29 cellular contexts compared by ENCODE assay signal in the genomic region with DNA sequence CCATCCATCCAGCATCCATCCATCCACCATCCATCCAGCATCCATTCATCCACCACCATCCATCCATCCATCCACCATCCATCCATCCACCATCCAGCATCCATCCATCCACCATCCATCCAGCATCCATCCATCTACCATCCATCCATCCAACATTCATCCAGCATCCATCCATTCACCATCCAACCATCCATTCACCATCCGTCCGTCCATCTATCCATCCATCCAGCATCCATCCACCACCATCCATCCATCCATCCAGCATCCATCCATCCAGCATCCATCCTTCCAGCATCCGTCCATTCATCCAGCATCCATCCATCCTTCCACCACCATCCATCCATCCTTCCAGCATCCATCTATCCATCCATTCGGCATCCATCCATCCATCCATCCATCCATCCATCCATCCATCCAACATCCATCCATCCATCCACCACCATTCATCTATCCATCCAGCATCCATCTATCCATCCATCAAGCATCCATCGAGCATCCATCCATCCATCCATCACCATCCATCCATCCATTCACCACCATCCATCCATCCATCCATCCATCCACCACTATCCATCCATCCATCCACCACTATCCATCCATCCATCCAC.
"Had no signal": no experiment of that assay in that cellular context is flagged by ENCODE, and none has a peak within 500 bp of the region (broad histone marks: within the 10 kb centered on the region; RNA-seq: fewer than 3 reads in every experiment).

No MANE protein-coding gene starts in this region.

- FAIRE-seq: TTC549 had no signal

- ATAC-seq: activated T-cell treated with anti-CD3 and anti-CD28 coated beads, Interleukin-2, amount 50 U/mL, for 4 hours; Panc1; Right ventricle myocardium inferior; T-cell had no signal

- H3K27me3 ChIP-seq: breast epithelium had no signal

- H3K9me3 ChIP-seq: breast epithelium had no signal

- H3K4me3 ChIP-seq: breast epithelium, SK-N-MC had no signal

- H3K36me3 ChIP-seq: breast epithelium had no signal

- H3K36me3 Mint-ChIP-seq: activated CD4-positive, alpha-beta memory T cell treated with anti-CD3 and anti-CD28 coated beads for 36 hours; T-cell had no signal

- DNase-seq: activated B cell treated with CpG ODN at 0.5 μM for 24 hours; activated CD4-positive, alpha-beta memory T cell treated with anti-CD3 and anti-CD28 coated beads for 36 hours; activated CD4-positive, alpha-beta T cell treated with anti-CD3 and anti-CD28 coated beads for 1 hour; activated CD4-positive, alpha-beta T cell treated with anti-CD3 and anti-CD28 coated beads, Interleukin-2, amount 10 ng/mL, durations not matched to agents 24 days and 14 days; activated CD8-positive, alpha-beta memory T cell treated with anti-CD3 and anti-CD28 coated beads for 24 hours; activated gamma-delta T cell treated with Interleukin-2 at 50 U/mL for 16 hours; activated naive CD4-positive, alpha-beta T cell treated with anti-CD3 and anti-CD28 coated beads, Interleukin-2, amount 50 U/mL, for 16 hours; activated T-cell treated with anti-CD3 and anti-CD28 coated beads, Interleukin-2, amount 50 U/mL, for 4 hours; aorta; central memory CD4-positive, alpha-beta T cell; Karpas-422; MM.1S; NCI-H1105 treated with DMSO at 0.1 percent for 48 hours; NCI-H1436 treated with DMSO at 0.1 percent for 48 hours; NCI-H187; NCI-H2081; NCI-H510A treated with DMSO at 0.1 percent for 48 hours; NCI-H69; NK-92 treated with Interleukin-12 subunit alpha and Interleukin-12 subunit beta, amount 100 ng/mL, for 24 hours; OCI-M1; RPMI8226; T-cell; T-helper 2 cell; T1000 had no signal

- H3K27ac ChIP-seq: breast epithelium, SK-N-MC had no signal

- H3K4me3 Mint-ChIP-seq: activated B cell treated with CpG ODN at 0.5 μM for 24 hours; activated CD4-positive, alpha-beta memory T cell treated with anti-CD3 and anti-CD28 coated beads for 36 hours; activated CD4-positive, alpha-beta T cell treated with anti-CD3 and anti-CD28 coated beads, Interleukin-2, amount 10 ng/mL, durations not matched to agents 24 days and 14 days; activated T-cell treated with anti-CD3 and anti-CD28 coated beads, Interleukin-2, amount 50 U/mL, for 4 hours; T-cell had no signal

- H3K4me1 ChIP-seq: breast epithelium had no signal

- H3K27ac Mint-ChIP-seq: activated B cell treated with CpG ODN at 0.5 μM for 24 hours; activated CD4-positive, alpha-beta memory T cell treated with anti-CD3 and anti-CD28 coated beads for 36 hours; activated CD4-positive, alpha-beta T cell treated with anti-CD3 and anti-CD28 coated beads, Interleukin-2, amount 10 ng/mL, durations not matched to agents 24 days and 14 days; T-cell had no signal

- H3K9me3 Mint-ChIP-seq: activated B cell treated with CpG ODN at 0.5 μM for 24 hours; activated CD4-positive, alpha-beta memory T cell treated with anti-CD3 and anti-CD28 coated beads for 36 hours; activated T-cell treated with anti-CD3 and anti-CD28 coated beads, Interleukin-2, amount 50 U/mL, for 4 hours had no signal
